Comparison of ENCODE assay signal across 14 cellular contexts in the genomic region with DNA sequence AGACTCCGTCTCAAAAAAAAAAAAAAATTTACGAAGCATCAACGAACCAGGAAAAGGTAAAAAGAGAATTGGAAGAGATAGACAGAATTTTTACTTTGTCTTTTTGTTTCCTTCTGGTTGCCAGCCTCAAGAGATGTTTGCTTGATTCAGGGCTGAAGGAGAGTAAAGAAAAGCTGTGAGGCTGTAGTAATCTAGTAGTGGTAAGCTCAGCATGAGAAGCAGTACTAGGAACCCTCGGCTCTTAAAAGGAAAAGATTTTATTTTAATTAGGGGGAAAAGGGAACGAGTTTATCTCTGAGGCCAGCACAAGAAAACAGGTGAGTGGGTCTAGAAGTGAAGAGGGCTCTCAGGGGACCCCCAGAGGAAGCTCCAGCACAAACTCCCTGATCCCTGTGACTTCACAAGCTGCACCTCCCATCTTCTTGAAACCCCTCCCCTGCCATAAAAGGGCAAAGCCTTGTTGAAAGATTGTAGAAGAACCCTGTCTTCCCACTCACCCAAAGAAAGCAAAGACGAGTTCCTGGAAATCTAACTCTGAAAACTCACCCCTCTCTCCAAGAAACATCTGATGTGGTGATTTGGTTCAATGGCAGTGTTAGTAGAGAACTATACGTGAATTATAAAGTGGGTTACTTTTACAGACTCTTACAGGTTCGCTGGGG. TPM values are rescaled to one million over a fixed set of nuclear protein-coding genes. Genes with fewer than 3 reads are reported as not detected.
DNase-seq lines count a peak whose midpoint lies in the region; FAIRE-seq and TF ChIP-seq lines count a peak whose summit lies in the region.
"Had no signal": no experiment of that assay in that cellular context is flagged by ENCODE, and none has a peak within 500 bp of the region (broad histone marks: within the 10 kb centered on the region; RNA-seq: fewer than 3 reads in every experiment).

No MANE protein-coding gene starts in this region.

- no peak for TF ChIP-seq POLR2A in esophagus muscularis mucosa (IDR thresholded peaks at IDR 0.05; ENCODE audit: low read depth)

- TF ChIP-seq CTCF in esophagus muscularis mucosa (IDR thresholded peaks at IDR 0.05): no peak

- WGBS in esophagus muscularis mucosa: 72% methylated on average over 8 of the region's 8 CpGs

- no peak overlapping the region for H3K9ac ChIP-seq in subcutaneous abdominal adipose tissue (ENCODE audit: low read length in 5 of 5)

- H3K36me3 ChIP-seq in esophagus muscularis mucosa (no peaks in the 10 kb centered on the region), subcutaneous abdominal adipose tissue (ENCODE audit: control insufficient read depth in 5 of 5, insufficient read depth in 5 of 5, low read length in 5 of 5) (no peaks in the 10 kb centered on the region)

- H3K4me3 Mint-ChIP-seq in activated naive CD4-positive, alpha-beta T cell treated with anti-CD3 and anti-CD28 coated beads for 36 hours: peak overlapping the region; percentile 77
- peak overlapping the region; percentile 46 for H3K4me3 Mint-ChIP-seq in activated CD4-positive, alpha-beta memory T cell treated with anti-CD3 and anti-CD28 coated beads, Interleukin-2, amount 10 ng/mL, durations not matched to agents 7 days and 5 days

- CTCF ChIA-PET in activated naive CD4-positive, alpha-beta T cell treated with anti-CD3 and anti-CD28 coated beads for 36 hours (lab: Charles Lee): interaction anchor here (0.6 to 1.5 kb wide), 5 partner anchors 21 to 1621 kb away, joined by 3 to 7 read pairs (median 3); no protein-coding TSS in a partner anchor
- CTCF ChIA-PET in activated CD4-positive, alpha-beta memory T cell treated with anti-CD3 and anti-CD28 coated beads, Interleukin-2, amount 10 ng/mL, durations not matched to agents 7 days and 5 days (lab: Charles Lee): interaction anchor here (0.9 kb wide), 1 partner anchor 57 kb away, joined by 3 read pairs; no protein-coding TSS in a partner anchor

- peak overlapping the region; percentile 89 for H3K27ac Mint-ChIP-seq in activated naive CD4-positive, alpha-beta T cell treated with anti-CD3 and anti-CD28 coated beads for 36 hours
- H3K27ac Mint-ChIP-seq in activated CD4-positive, alpha-beta memory T cell treated with anti-CD3 and anti-CD28 coated beads, Interleukin-2, amount 10 ng/mL, durations not matched to agents 7 days and 5 days: peak overlapping the region; percentile 81

- peak overlapping the region; percentile 66 to 75 (median 67) for H3K27ac ChIP-seq in esophagus muscularis mucosa (replicated peaks in 1 of 4)
- peak overlapping the region; percentile 47 for H3K27ac ChIP-seq in subcutaneous abdominal adipose tissue (ENCODE audit: low read depth, low read length)

- intact Hi-C loops in activated naive CD4-positive, alpha-beta T cell treated with anti-CD3 and anti-CD28 coated beads for 36 hours (cut with micrococcal nuclease): loop anchor here (1.0 to 10.0 kb wide), 6 partner anchors 163 to 1580 kb away; no protein-coding TSS in a partner anchor
- intact Hi-C loops in esophagus muscularis mucosa (cut with DNase I): no loop called here

- no peak for TF ChIP-seq EP300 in esophagus muscularis mucosa (IDR thresholded peaks at IDR 0.05)

- no peaks in the 10 kb centered on the region for H3K9me3 ChIP-seq in esophagus muscularis mucosa
- no peaks in the 10 kb centered on the region for H3K9me3 ChIP-seq in subcutaneous abdominal adipose tissue (ENCODE audit: control insufficient read depth in 5 of 5, low read length in 5 of 5)

- peak overlapping the region in 1 of 4 donors; percentile 4 for H3K4me3 ChIP-seq in esophagus muscularis mucosa
- no peak overlapping the region for H3K4me3 ChIP-seq in subcutaneous abdominal adipose tissue (ENCODE audit: low read depth in 1 of 5, low read length in 5 of 5)
- H3K4me3 ChIP-seq: skin epidermis had no signal

- no peaks in the 10 kb centered on the region for H3K27me3 Mint-ChIP-seq in activated naive CD4-positive, alpha-beta T cell treated with anti-CD3 and anti-CD28 coated beads for 36 hours (ENCODE audit: low read depth)
- H3K27me3 Mint-ChIP-seq in activated CD4-positive, alpha-beta memory T cell treated with anti-CD3 and anti-CD28 coated beads, Interleukin-2, amount 10 ng/mL, durations not matched to agents 7 days and 5 days: no peaks in the 10 kb centered on the region

- H3K4me1 ChIP-seq in esophagus muscularis mucosa (peaks cover 47 to 87% (median 83%) of the 10 kb centered on the region in 4 donors), subcutaneous abdominal adipose tissue (ENCODE audit: control insufficient read depth in 5 of 5, insufficient read depth in 5 of 5, low read length in 5 of 5) (peaks cover 0 to 21% (median 18%) of the 10 kb centered on the region in 5 donors)

- H3K27me3 ChIP-seq in esophagus muscularis mucosa: no peaks in the 10 kb centered on the region
- no peaks in the 10 kb centered on the region for H3K27me3 ChIP-seq in subcutaneous abdominal adipose tissue (ENCODE audit: control insufficient read depth in 5 of 5, insufficient read depth in 4 of 5, low read length in 5 of 5)

- DNase-seq in activated naive CD4-positive, alpha-beta T cell treated with anti-CD3 and anti-CD28 coated beads for 36 hours: peak; percentile 56
- DNase-seq in activated naive CD4-positive, alpha-beta T cell (lab: John Stamatoyannopoulos, UW): no peak
- DNase-seq in activated CD4-positive, alpha-beta memory T cell treated with anti-CD3 and anti-CD28 coated beads, Interleukin-2, amount 10 ng/mL, durations not matched to agents 7 days and 5 days: peak; percentile 30
- no peak for DNase-seq in esophagus muscularis mucosa (ENCODE audit: extremely low spot score)
- no peak for DNase-seq in hypothalamus (lab: John Stamatoyannopoulos, UW)
- no peak for DNase-seq in NCI-H774 (lab: John Stamatoyannopoulos, UW)
- DNase-seq in HTR-8/SVneo (ENCODE audit: insufficient read length, low spot score): no peak
- DNase-seq: DMS153, left colon, MM.1S, NCI-H345 had no signal

- no peaks in the 10 kb centered on the region for H3K36me3 Mint-ChIP-seq in activated naive CD4-positive, alpha-beta T cell treated with anti-CD3 and anti-CD28 coated beads for 36 hours (ENCODE audit: low read depth)
- peaks cover 8% of the 10 kb centered on the region for H3K36me3 Mint-ChIP-seq in activated CD4-positive, alpha-beta memory T cell treated with anti-CD3 and anti-CD28 coated beads, Interleukin-2, amount 10 ng/mL, durations not matched to agents 7 days and 5 days (ENCODE audit: low read depth)

- no peak for FAIRE-seq in HTR-8/SVneo (lab: Jason Lieb, UNC)
- FAIRE-seq: bronchial epithelial cell had no signal

- no peaks in the 10 kb centered on the region for H3K9me3 Mint-ChIP-seq in activated naive CD4-positive, alpha-beta T cell treated with anti-CD3 and anti-CD28 coated beads for 36 hours
- no peaks in the 10 kb centered on the region for H3K9me3 Mint-ChIP-seq in activated CD4-positive, alpha-beta memory T cell treated with anti-CD3 and anti-CD28 coated beads, Interleukin-2, amount 10 ng/mL, durations not matched to agents 7 days and 5 days

- POLR2A ChIA-PET in activated CD4-positive, alpha-beta memory T cell treated with anti-CD3 and anti-CD28 coated beads, Interleukin-2, amount 10 ng/mL, durations not matched to agents 7 days and 5 days (lab: Charles Lee): interaction anchor here (0.6 to 1.8 kb wide), 5 partner anchors 9 to 157 kb away, joined by 3 to 5 read pairs (median 4); no protein-coding TSS in a partner anchor

- peaks cover 70% of the 10 kb centered on the region for H3K4me1 Mint-ChIP-seq in activated naive CD4-positive, alpha-beta T cell treated with anti-CD3 and anti-CD28 coated beads for 36 hours (ENCODE audit: low read depth)
- peaks cover 68% of the 10 kb centered on the region for H3K4me1 Mint-ChIP-seq in activated CD4-positive, alpha-beta memory T cell treated with anti-CD3 and anti-CD28 coated beads, Interleukin-2, amount 10 ng/mL, durations not matched to agents 7 days and 5 days

RNA-seq across cellular contexts. Expression of a gene that starts 8.6 kb away (rescaled TPM):
- total RNA-seq in activated naive CD4-positive, alpha-beta T cell treated with anti-CD3 and anti-CD28 coated beads for 36 hours: 10 to 100 TPM; 27.8 to 29.1 TPM
- total RNA-seq in activated CD4-positive, alpha-beta memory T cell treated with anti-CD3 and anti-CD28 coated beads, Interleukin-2, amount 10 ng/mL, durations not matched to agents 7 days and 5 days: 10 to 100 TPM; 65.5 to 67.5 TPM
- total RNA-seq in esophagus muscularis mucosa: 100 to 1,000 TPM in 1 of 4 donors, 10 to 100 TPM in 3; 86.8 to 116 (median 93.1) TPM

Comparison
In these comparisons a context has a peak if more than half of its experiments do, and no peak if none do; other contexts are left out.
1. DNase-seq: peak in activated naive CD4-positive, alpha-beta T cell treated with anti-CD3 and anti-CD28 coated beads for 36 hours (single experiment) and activated CD4-positive, alpha-beta memory T cell treated with anti-CD3 and anti-CD28 coated beads, Interleukin-2, amount 10 ng/mL, durations not matched to agents 7 days and 5 days (single experiment); none in activated naive CD4-positive, alpha-beta T cell (0 of 4), esophagus muscularis mucosa (single experiment), hypothalamus (0 of 51), NCI-H774 (single experiment) and HTR-8/SVneo (single experiment).